ENCODE assay signal across 33 cellular contexts in the genomic region with DNA sequence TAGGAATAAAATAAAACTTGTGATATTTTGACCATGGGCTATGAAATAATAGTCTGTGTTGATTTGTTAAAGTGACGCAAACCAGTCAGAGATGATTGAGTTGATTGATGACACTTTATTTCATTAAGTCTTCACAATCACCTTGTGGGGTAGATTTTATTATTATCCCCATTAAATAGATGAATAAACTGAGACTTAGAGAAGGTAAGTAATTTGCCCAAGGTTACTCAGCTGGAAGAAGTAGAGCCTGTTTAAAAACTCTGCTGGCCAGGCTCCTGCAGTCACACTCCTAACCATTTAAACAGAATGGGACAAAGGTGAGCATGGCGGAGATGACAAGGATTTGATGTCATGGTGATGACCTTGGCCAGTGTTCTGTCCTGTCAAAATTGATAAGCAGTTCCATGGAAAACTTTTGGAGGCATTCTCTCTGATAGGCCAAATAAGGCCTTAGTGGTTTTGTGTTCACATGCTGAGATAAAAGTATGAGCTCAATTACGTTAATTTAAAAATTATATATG. TPM values are rescaled to one million over a fixed set of nuclear protein-coding genes. Genes with fewer than 3 reads are reported as not detected.
"Had no signal": no experiment of that assay in that cellular context is flagged by ENCODE, and none has a peak within 500 bp of the region (broad histone marks: within the 10 kb centered on the region; RNA-seq: fewer than 3 reads in every experiment).

No MANE protein-coding gene starts in this region.

- H3K36me3 ChIP-seq: ascending aorta, brain microvascular endothelial cell, breast epithelium had no signal

- ATAC-seq: activated CD8-positive, alpha-beta T cell treated with anti-CD3 and anti-CD28 coated beads for 36 hours; activated naive CD4-positive, alpha-beta T cell treated with anti-CD3 and anti-CD28 coated beads, Interleukin-2, amount 50 U/mL, for 72 hours; activated T-cell treated with anti-CD3 and anti-CD28 coated beads, Interleukin-2, amount 50 U/mL, for 4 hours; activated T-cell treated with anti-CD3 and anti-CD28 coated beads, Interleukin-2, amount 50 U/mL, for 72 hours; activated T-helper 17 cell treated with anti-CD3 and anti-CD28 coated beads, Interleukin-2, amount 50 U/mL, for 72 hours; body of pancreas had no signal

- H3K9me3 ChIP-seq: ascending aorta, body of pancreas had no signal

- H3K4me3 ChIP-seq: ascending aorta, body of pancreas, breast epithelium had no signal

- FAIRE-seq: TTC549 had no signal

- H3K4me1 ChIP-seq: ascending aorta, body of pancreas, breast epithelium had no signal

- DNase-seq: activated B cell treated with CpG ODN at 0.5 μM for 24 hours; activated CD4-positive, alpha-beta memory T cell treated with anti-CD3 and anti-CD28 coated beads for 36 hours; activated CD4-positive, alpha-beta T cell treated with anti-CD3 and anti-CD28 coated beads for 4 hours; activated CD4-positive, alpha-beta T cell treated with anti-CD3 and anti-CD28 coated beads, Interleukin-2, amount 50 U/mL, for 1 hour; activated CD4-positive, alpha-beta T cell treated with anti-CD3 and anti-CD28 coated beads, Interleukin-2, amount 50 U/mL, for 4 hours; activated CD4-positive, CD25-positive, alpha-beta regulatory T cell treated with anti-CD3 and anti-CD28 coated beads, Interleukin-2, amount 50 U/mL, for 72 hours; activated CD8-positive, alpha-beta memory T cell treated with anti-CD3 and anti-CD28 coated beads, Interleukin-2, amount 50 U/mL, for 4 hours; activated CD8-positive, alpha-beta T cell treated with anti-CD3 and anti-CD28 coated beads for 36 hours; activated effector memory CD4-positive, alpha-beta T cell treated with anti-CD3 and anti-CD28 coated beads, Interleukin-2, amount 50 U/mL, for 16 hours; activated gamma-delta T cell treated with Interleukin-2 at 50 U/mL for 16 hours; activated naive CD4-positive, alpha-beta T cell; activated naive CD4-positive, alpha-beta T cell treated with anti-CD3 and anti-CD28 coated beads for 36 hours; activated naive CD4-positive, alpha-beta T cell treated with anti-CD3 and anti-CD28 coated beads, Interleukin-2, amount 50 U/mL, for 16 hours; activated naive CD8-positive, alpha-beta T cell treated with anti-CD3 and anti-CD28 coated beads for 36 hours; activated T-cell treated with anti-CD3 and anti-CD28 coated beads for 4 hours; activated T-cell treated with anti-CD3 and anti-CD28 coated beads, Interleukin-2, amount 50 U/mL, for 1 hour; activated T-cell treated with anti-CD3 and anti-CD28 coated beads, Interleukin-2, amount 50 U/mL, for 4 hours; activated T-cell treated with anti-CD3 and anti-CD28 coated beads, Interleukin-2, amount 50 U/mL, for 72 hours; amygdala; anterior cingulate cortex; body of pancreas; brain microvascular endothelial cell; central memory CD4-positive, alpha-beta T cell; T-helper 1 cell; T-helper 2 cell; T-helper 9 cell had no signal

- H3K27me3 ChIP-seq: ascending aorta, body of pancreas, brain microvascular endothelial cell, breast epithelium had no signal

- H3K27ac ChIP-seq: ascending aorta, body of pancreas, brain microvascular endothelial cell, breast epithelium, VCaP had no signal

RNA-seq across cellular contexts. Expression of a gene that starts 22.7 kb away (rescaled TPM):
- total RNA-seq: chondrocyte had no signal
